ENCODE assay signal across 2 cellular contexts in genomic region chr1:3377604-3378279, GRCh38.
TF ChIP-seq lines count a peak whose summit lies in the region.

No MANE protein-coding gene starts in this region.

TF ChIP-seq in HepG2, 621 proteins besides CTCF, POLR2A, EP300 and RAD21 (continued from another document):
- TF ChIP-seq ZNF253 (CRISPR knock-in tag; IDR thresholded peaks at IDR 0.05; ENCODE audit: borderline replicate concordance) (no peak), XRCC5 (optimal IDR thresholded peaks at IDR 0.05; ENCODE audit: low read length) (no peak), STAG1 (CRISPR knock-in tag; IDR thresholded peaks at IDR 0.05) (peak; percentile 44; the same call in 1 of the 2 replicates), ZBTB2 (CRISPR knock-in tag; IDR thresholded peaks at IDR 0.05; ENCODE audit: low read depth) (no peak), ZNF329 (CRISPR knock-in tag; IDR thresholded peaks at IDR 0.05; ENCODE audit: low read depth) (no peak), CEBPG (CRISPR knock-in tag; IDR thresholded peaks at IDR 0.05) (no peak), ZNF451 (CRISPR knock-in tag; IDR thresholded peaks at IDR 0.05) (no peak)
- TF ChIP-seq, protein P1, sequence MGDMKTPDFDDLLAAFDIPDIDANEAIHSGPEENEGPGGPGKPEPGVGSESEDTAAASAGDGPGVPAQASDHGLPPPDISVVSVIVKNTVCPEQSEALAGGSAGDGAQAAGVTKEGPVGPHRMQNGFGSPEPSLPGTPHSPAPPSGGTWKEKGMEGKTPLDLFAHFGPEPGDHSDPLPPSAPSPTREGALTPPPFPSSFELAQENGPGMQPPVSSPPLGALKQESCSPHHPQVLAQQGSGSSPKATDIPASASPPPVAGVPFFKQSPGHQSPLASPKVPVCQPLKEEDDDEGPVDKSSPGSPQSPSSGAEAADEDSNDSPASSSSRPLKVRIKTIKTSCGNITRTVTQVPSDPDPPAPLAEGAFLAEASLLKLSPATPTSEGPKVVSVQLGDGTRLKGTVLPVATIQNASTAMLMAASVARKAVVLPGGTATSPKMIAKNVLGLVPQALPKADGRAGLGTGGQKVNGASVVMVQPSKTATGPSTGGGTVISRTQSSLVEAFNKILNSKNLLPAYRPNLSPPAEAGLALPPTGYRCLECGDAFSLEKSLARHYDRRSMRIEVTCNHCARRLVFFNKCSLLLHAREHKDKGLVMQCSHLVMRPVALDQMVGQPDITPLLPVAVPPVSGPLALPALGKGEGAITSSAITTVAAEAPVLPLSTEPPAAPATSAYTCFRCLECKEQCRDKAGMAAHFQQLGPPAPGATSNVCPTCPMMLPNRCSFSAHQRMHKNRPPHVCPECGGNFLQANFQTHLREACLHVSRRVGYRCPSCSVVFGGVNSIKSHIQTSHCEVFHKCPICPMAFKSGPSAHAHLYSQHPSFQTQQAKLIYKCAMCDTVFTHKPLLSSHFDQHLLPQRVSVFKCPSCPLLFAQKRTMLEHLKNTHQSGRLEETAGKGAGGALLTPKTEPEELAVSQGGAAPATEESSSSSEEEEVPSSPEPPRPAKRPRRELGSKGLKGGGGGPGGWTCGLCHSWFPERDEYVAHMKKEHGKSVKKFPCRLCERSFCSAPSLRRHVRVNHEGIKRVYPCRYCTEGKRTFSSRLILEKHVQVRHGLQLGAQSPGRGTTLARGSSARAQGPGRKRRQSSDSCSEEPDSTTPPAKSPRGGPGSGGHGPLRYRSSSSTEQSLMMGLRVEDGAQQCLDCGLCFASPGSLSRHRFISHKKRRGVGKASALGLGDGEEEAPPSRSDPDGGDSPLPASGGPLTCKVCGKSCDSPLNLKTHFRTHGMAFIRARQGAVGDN (CRISPR knock-in tag; IDR thresholded peaks at IDR 0.05), result peak; percentile 38; the same call in 1 of the 2 replicates
TF ChIP-seq in HepG2: peak in this region for 2.

TF ChIP-seq in K562, 482 proteins besides CTCF, POLR2A, EP300 and RAD21 (continued from another document):
- TF ChIP-seq CBFA2T3 (IDR thresholded peaks at IDR 0.05) (no peak), ZFX (CRISPR knock-in tag; IDR thresholded peaks at IDR 0.05) (no peak), FOXA1 (IDR thresholded peaks at IDR 0.05; ENCODE audit: borderline replicate concordance) (no peak), HBP1 (CRISPR knock-in tag; IDR thresholded peaks at IDR 0.05) (no peak), NFXL1 (CRISPR knock-in tag; IDR thresholded peaks at IDR 0.05) (no peak), PML (IDR thresholded peaks at IDR 0.05; ENCODE audit: low read length) (no peak), ZNF75A (CRISPR knock-in tag; IDR thresholded peaks at IDR 0.05) (no peak), AFF1 (IDR thresholded peaks at IDR 0.05; ENCODE audit: low read depth in 1 of 2, partially characterized antibody in 2 of 2) (no peak), CHD4 (IDR thresholded peaks at IDR 0.05; ENCODE audit: insufficient read depth, insufficient replicate concordance, low read depth, low read length, poor library complexity, severe bottlenecking) (no peak), CEBPB (tag; IDR thresholded peaks at IDR 0.05) (no peak), YBX1 (IDR thresholded peaks at IDR 0.05) (no peak)
